Comparison of ENCODE assay signal across 1 cellular context in the genomic region with DNA sequence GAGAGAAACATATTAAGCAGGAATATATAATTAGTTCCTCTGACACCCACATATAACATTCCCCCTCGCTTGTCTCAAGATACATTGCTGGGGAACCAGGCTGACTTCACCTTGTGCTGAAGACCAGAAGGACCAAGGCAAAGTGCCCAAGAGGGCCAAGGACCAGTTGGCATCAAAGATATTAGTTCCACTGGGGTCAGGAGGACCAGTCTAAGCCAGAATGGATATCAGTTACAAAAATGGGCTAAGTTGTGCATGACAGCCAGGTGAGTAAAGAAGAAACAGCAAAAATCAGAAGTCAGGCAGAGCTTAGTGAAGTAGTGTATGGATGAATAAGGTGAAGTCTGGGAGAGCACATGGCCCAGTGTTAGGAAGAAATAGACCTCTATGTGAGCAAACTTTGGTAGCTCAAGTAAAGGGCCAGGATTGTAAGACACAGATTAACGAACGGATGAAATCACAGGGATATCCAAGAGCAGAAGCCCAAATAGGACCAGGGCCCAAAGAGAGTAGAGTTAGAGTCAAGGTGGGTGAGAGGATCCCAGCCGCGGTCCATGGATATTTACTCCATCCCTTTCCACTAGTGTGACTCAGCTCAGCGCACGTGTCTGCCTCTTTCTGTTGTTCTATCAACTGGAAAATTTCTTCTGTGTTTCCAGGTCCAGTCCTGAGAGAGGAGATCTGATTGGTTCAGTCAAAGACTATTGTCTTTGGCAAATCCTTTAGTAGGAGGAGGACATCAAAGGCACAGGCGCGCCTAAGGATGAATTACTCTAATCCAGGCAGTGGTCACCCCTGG.
TF ChIP-seq lines count a peak whose summit lies in the region.

No MANE protein-coding gene starts in this region.

TF ChIP-seq in SK-N-SH, 30 proteins besides CTCF, POLR2A, EP300 and RAD21 (continued from another document):
- TF ChIP-seq IRF3 (IDR thresholded peaks at IDR 0.05; ENCODE audit: low read depth, low read length) (no peak), MAX (IDR thresholded peaks at IDR 0.05; ENCODE audit: low read depth) (no peak), JUND (IDR thresholded peaks at IDR 0.05) (no peak), SIN3A (IDR thresholded peaks at IDR 0.05; ENCODE audit: borderline replicate concordance, low read depth, low read length) (no peak), CHD2 (IDR thresholded peaks at IDR 0.05; ENCODE audit: low read length, partially characterized antibody) (no peak)
